Comparison of ENCODE assay signal across 9 cellular contexts in genomic region chr1:35080171-35080854, GRCh38. TPM values are rescaled to one million over a fixed set of nuclear protein-coding genes. Genes with fewer than 3 reads are reported as not detected.
DNase-seq lines count a peak whose midpoint lies in the region; ATAC-seq, FAIRE-seq and TF ChIP-seq lines count a peak whose summit lies in the region.
"Had no signal": no experiment of that assay in that cellular context is flagged by ENCODE, and none has a peak within 500 bp of the region (broad histone marks: within the 10 kb centered on the region; RNA-seq: fewer than 3 reads in every experiment).

No MANE protein-coding gene starts in this region.

- DNase-seq in HAP-1 (ENCODE audit: low spot score in 2 of 2) (peak in 1 of 2 experiments; percentile 19), foreskin keratinocyte (no peak), adrenal gland (no peak), GM12891 (ENCODE audit: insufficient read length, low spot score) (no peak)
- DNase-seq: T-helper 9 cell had no signal

- H3K9ac ChIP-seq in skeletal muscle satellite cell (ENCODE audit: low read depth, low read length) = peak overlapping the region; percentile 91

- H3K36me3 ChIP-seq in HAP-1 (replicated peaks) (peaks cover 3% of the 10 kb centered on the region), skeletal muscle satellite cell (ENCODE audit: insufficient read depth, low read length) (peaks cover 3% of the 10 kb centered on the region), adrenal gland (replicated peaks in 1 of 2) (no peaks in the 10 kb centered on the region)

- in situ Hi-C loops in HAP-1 (cut with MboI; ENCODE audit: low sequenced_read_pairs) = no loop called here

- 86 to 92% (median 88%) methylated on average over 13 of the region's 13 CpGs for WGBS in adrenal gland, 4 donors

- no peaks in the 10 kb centered on the region for H3K27me3 ChIP-seq in HAP-1 (ENCODE audit: low read depth)
- no peaks in the 10 kb centered on the region for H3K27me3 ChIP-seq in foreskin keratinocyte
- no peaks in the 10 kb centered on the region for H3K27me3 ChIP-seq in skeletal muscle satellite cell (ENCODE audit: control insufficient read depth, insufficient read depth, low read length)
- no peaks in the 10 kb centered on the region for H3K27me3 ChIP-seq in adrenal gland

- no peak for TF ChIP-seq POLR2A in adrenal gland (IDR thresholded peaks at IDR 0.05)
- no peak for TF ChIP-seq POLR2A in GM12891 (IDR thresholded peaks at IDR 0.05; ENCODE audit: low read depth, low read length)

- H3K4me1 ChIP-seq in HAP-1 = peaks cover 12% of the 10 kb centered on the region
- peaks cover 5% of the 10 kb centered on the region for H3K4me1 ChIP-seq in foreskin keratinocyte
- H3K4me1 ChIP-seq in skeletal muscle satellite cell (ENCODE audit: control insufficient read depth, insufficient read depth, low read length) = peaks cover 15% of the 10 kb centered on the region
- H3K4me1 ChIP-seq in adrenal gland (replicated peaks in 1 of 2) = peaks cover 0 to 15% of the 10 kb centered on the region in 2 donors

- peak overlapping the region; percentile 81 for H3K27ac ChIP-seq in VCaP
- peak overlapping the region; percentile 6 for H3K27ac ChIP-seq in foreskin keratinocyte
- H3K27ac ChIP-seq in adrenal gland = peak overlapping the region in 2 of 5 donors; percentile 89 to 91

- peak overlapping the region; percentile 89 for H3K4me2 ChIP-seq in skeletal muscle satellite cell (ENCODE audit: low read length)

- H3K4me3 ChIP-seq in HAP-1 = peak overlapping the region; percentile 75
- H3K4me3 ChIP-seq in skeletal muscle satellite cell (ENCODE audit: low read length) = peak overlapping the region; percentile 88
- H3K4me3 ChIP-seq in adrenal gland = peak overlapping the region in 1 of 4 donors; percentile 63

- no peak for FAIRE-seq in GM12891 (lab: Jason Lieb, UNC)

- ATAC-seq in foreskin keratinocyte = no peak
- ATAC-seq in HG02840 (IDR thresholded peaks at IDR 0.05; ENCODE audit: low FRiP score, unreplicated experiment) = no peak
- ATAC-seq in GM21737 (IDR thresholded peaks at IDR 0.05; ENCODE audit: unreplicated experiment) = no peak

- TF ChIP-seq CTCF in VCaP (conservative IDR thresholded peaks at IDR 0.05) = no peak
- TF ChIP-seq CTCF in foreskin keratinocyte (conservative IDR thresholded peaks at IDR 0.05) = no peak
- no peak for TF ChIP-seq CTCF in adrenal gland (IDR thresholded peaks at IDR 0.05)

- intact Hi-C loops in adrenal gland (cut with DNase I) = no loop called here

- H3K9me3 ChIP-seq in HAP-1 = no peaks in the 10 kb centered on the region
- no peaks in the 10 kb centered on the region for H3K9me3 ChIP-seq in skeletal muscle satellite cell (replicated peaks; ENCODE audit: low read length)
- no peaks in the 10 kb centered on the region for H3K9me3 ChIP-seq in adrenal gland (replicated peaks in 1 of 3)

TF ChIP-seq in GM12891, 5 proteins besides CTCF, POLR2A, EP300 and RAD21:
- TF ChIP-seq POLR2AphosphoS5 (IDR thresholded peaks at IDR 0.05; ENCODE audit: low read depth, low read length) (no peak), SPI1 (IDR thresholded peaks at IDR 0.05; ENCODE audit: low read depth, low read length) (no peak), POU2F2 (IDR thresholded peaks at IDR 0.05; ENCODE audit: low read depth, low read length) (no peak), TAF1 (IDR thresholded peaks at IDR 0.05; ENCODE audit: low read depth, low read length) (no peak), PAX5 (IDR thresholded peaks at IDR 0.05; ENCODE audit: insufficient read depth, low read length, severe bottlenecking) (no peak)

RNA-seq across cellular contexts. Expression of gene ZMYM1, which starts 1.1 kb away (rescaled TPM):
- 20.4 and 21.5 TPM in 2 replicates for total RNA-seq in foreskin keratinocyte
- polyA plus RNA-seq in foreskin keratinocyte = 2.5 and 3.9 TPM in 2 replicates
- total RNA-seq in skeletal muscle satellite cell (2012; rRNA removed) = 14.2 and 17.3 TPM in 2 replicates
- total RNA-seq in adrenal gland = 10 to 100 TPM in 6 of 8 donors, 1 to 10 TPM in 2; 7.8 to 20.1 (median 12.9) TPM
- polyA plus RNA-seq in adrenal gland = 1 to 10 TPM; 3.7 to 8.9 (median 8.0) TPM
- polyA plus RNA-seq in GM12891 (2012; ENCODE audit: low read depth, missing spikeins) = 0.39 TPM

RNA-seq across cellular contexts. Expression of gene ZMYM6, which starts 48.6 kb away (rescaled TPM):
- total RNA-seq in foreskin keratinocyte = 11.6 and 13.2 TPM in 2 replicates
- polyA plus RNA-seq in foreskin keratinocyte = 3.8 and 4.4 TPM in 2 replicates
- 14.4 and 14.9 TPM in 2 replicates for total RNA-seq in skeletal muscle satellite cell (2012; rRNA removed)
- 10 to 100 TPM in 7 of 8 donors, 1 to 10 TPM in 1; 9.6 to 32.7 (median 22.0) TPM for total RNA-seq in adrenal gland
- polyA plus RNA-seq in adrenal gland = 10 to 100 TPM; 15.7 to 28.0 (median 21.6) TPM
- polyA plus RNA-seq in GM12891 (2012; ENCODE audit: low read depth, missing spikeins) = 9.0 TPM
